Comparison of ENCODE assay signal across 11 cellular contexts in genomic region chr14:55582741-55583140, GRCh38. TPM values are rescaled to one million over a fixed set of nuclear protein-coding genes. Genes with fewer than 3 reads are reported as not detected.
DNase-seq lines count a peak whose midpoint lies in the region; ATAC-seq and TF ChIP-seq lines count a peak whose summit lies in the region.
"Had no signal": no experiment of that assay in that cellular context is flagged by ENCODE, and none has a peak within 500 bp of the region (broad histone marks: within the 10 kb centered on the region; RNA-seq: fewer than 3 reads in every experiment).

No MANE protein-coding gene starts in this region.

- peaks cover 48% of the 10 kb centered on the region for H3K4me1 Mint-ChIP-seq in activated T-cell treated with anti-CD3 and anti-CD28 coated beads, Interleukin-2, amount 50 U/mL, for 4 hours (ENCODE audit: low read depth)

- TF ChIP-seq CTCF in Panc1 (IDR thresholded peaks at IDR 0.05), result no peak

- H3K27me3 Mint-ChIP-seq in activated T-cell treated with anti-CD3 and anti-CD28 coated beads, Interleukin-2, amount 50 U/mL, for 4 hours (ENCODE audit: low read depth), result no peaks in the 10 kb centered on the region

- no peak overlapping the region for H3K9ac ChIP-seq in skeletal muscle satellite cell (ENCODE audit: low read depth, low read length)

- POLR2A ChIA-PET in Panc1 (lab: Charles Lee), result no interaction called here

- intact Hi-C loops in Panc1 (cut with micrococcal nuclease; ENCODE audit: unreplicated experiment), result no loop called here

- no peaks in the 10 kb centered on the region for H3K36me3 Mint-ChIP-seq in activated T-cell treated with anti-CD3 and anti-CD28 coated beads, Interleukin-2, amount 50 U/mL, for 4 hours (ENCODE audit: insufficient read depth)

- in situ Hi-C loops in Panc1 (cut with HindIII; ENCODE audit: low pct_unique_long_range_greater_than_20kb, low sequenced_read_pairs), result no loop called here

- H3K36me3 ChIP-seq in Panc1 (ENCODE audit: control insufficient read depth, insufficient read depth, low read length) (peaks cover 3% of the 10 kb centered on the region), skeletal muscle satellite cell (ENCODE audit: insufficient read depth, low read length) (no peaks in the 10 kb centered on the region)
- H3K36me3 ChIP-seq: neutrophil had no signal

- CTCF ChIA-PET in Panc1 (lab: Charles Lee), result no interaction called here

- H3K4me2 ChIP-seq in skeletal muscle satellite cell (ENCODE audit: low read length), result peak overlapping the region; percentile 95

- BruUV-seq in Panc1 (replicated peaks; lab: Mats Ljungman, UMichigan), result no TSS peak

- H3K9me3 ChIP-seq in Panc1 (ENCODE audit: control insufficient read depth, insufficient read depth, low read depth, low read length) (no peaks in the 10 kb centered on the region), skeletal muscle satellite cell (replicated peaks; ENCODE audit: low read length) (no peaks in the 10 kb centered on the region)
- H3K9me3 ChIP-seq: neutrophil had no signal

- H3K4me3 Mint-ChIP-seq in activated T-cell treated with anti-CD3 and anti-CD28 coated beads, Interleukin-2, amount 50 U/mL, for 4 hours, result peak overlapping the region; percentile 27

- H3K9me3 Mint-ChIP-seq in activated T-cell treated with anti-CD3 and anti-CD28 coated beads, Interleukin-2, amount 50 U/mL, for 4 hours, result no peaks in the 10 kb centered on the region

- H3K27ac ChIP-seq in Panc1 (ENCODE audit: low read length), result peak overlapping the region; percentile 85
- H3K27ac ChIP-seq: dorsolateral prefrontal cortex, neutrophil had no signal

- no peak for DNase-seq in activated T-cell treated with anti-CD3 and anti-CD28 coated beads, Interleukin-2, amount 50 U/mL, for 4 hours
- no peak for DNase-seq in activated T-cell treated with anti-CD3 and anti-CD28 coated beads, Interleukin-2, amount 50 U/mL, for 48 hours
- DNase-seq in Panc1 (ENCODE audit: low read depth, low spot score) (no peak), NCI-H345 treated with DMSO at 0.1 percent for 48 hours (lab: John Stamatoyannopoulos, UW; ENCODE audit: unreplicated experiment) (no peak), NCI-H1694 treated with DMSO at 0.1 percent for 48 hours (lab: John Stamatoyannopoulos, UW) (no peak)
- DNase-seq: dorsolateral prefrontal cortex, NCI-H2171 treated with DMSO at 0.1 percent for 48 hours had no signal

- H3K4me3 ChIP-seq in Panc1 (ENCODE audit: low read depth in 2 of 2, low read length in 2 of 2), result peak overlapping the region; percentile 43 to 79
- H3K4me3 ChIP-seq in skeletal muscle satellite cell (ENCODE audit: low read length), result no peak overlapping the region

- H3K27me3 ChIP-seq in Panc1 (ENCODE audit: control insufficient read depth, insufficient read depth, low read length), result no peaks in the 10 kb centered on the region
- H3K27me3 ChIP-seq in skeletal muscle satellite cell (ENCODE audit: control insufficient read depth, insufficient read depth, low read length), result no peaks in the 10 kb centered on the region
- H3K27me3 ChIP-seq: dorsolateral prefrontal cortex, neutrophil had no signal

- peaks cover 44% of the 10 kb centered on the region for H3K4me1 ChIP-seq in Panc1 (ENCODE audit: control insufficient read depth, insufficient read depth, low read length)
- peaks cover 60% of the 10 kb centered on the region for H3K4me1 ChIP-seq in skeletal muscle satellite cell (ENCODE audit: control insufficient read depth, insufficient read depth, low read length)

- no peak for ATAC-seq in activated T-cell treated with anti-CD3 and anti-CD28 coated beads, Interleukin-2, amount 50 U/mL, for 4 hours
- ATAC-seq in GM21529 (IDR thresholded peaks at IDR 0.05; ENCODE audit: unreplicated experiment), result peak; percentile 29
- no peak for ATAC-seq in Panc1
- ATAC-seq in GM18909 (IDR thresholded peaks at IDR 0.05; ENCODE audit: poor library complexity, unreplicated experiment), result no peak

RNA-seq across cellular contexts. Expression of gene KTN1, which starts 2.7 kb away (rescaled TPM):
- 100 to 1,000 TPM in 2 of 3 donors, 10 to 100 TPM in 1; 94.1 to 112 (median 103) TPM for total RNA-seq in activated T-cell treated with anti-CD3 and anti-CD28 coated beads, Interleukin-2, amount 50 U/mL, for 4 hours
- 310 TPM for total RNA-seq in Panc1 (2021; ENCODE audit: unreplicated experiment)
- polyA plus RNA-seq in Panc1 (2012; ENCODE audit: insufficient read length), result 139 TPM
- 102 and 134 TPM in 2 replicates for total RNA-seq in skeletal muscle satellite cell (2012; rRNA removed)
